Comparison of ENCODE assay signal across 15 cellular contexts in genomic region chr7:100370303-100370702, GRCh38. TPM values are rescaled to one million over a fixed set of nuclear protein-coding genes. Genes with fewer than 3 reads are reported as not detected.
DNase-seq lines count a peak whose midpoint lies in the region; ATAC-seq and TF ChIP-seq lines count a peak whose summit lies in the region.
"Had no signal": no experiment of that assay in that cellular context is flagged by ENCODE, and none has a peak within 500 bp of the region (broad histone marks: within the 10 kb centered on the region; RNA-seq: fewer than 3 reads in every experiment).

No MANE protein-coding gene starts in this region.

- no peak for ATAC-seq in GM18867 (IDR thresholded peaks at IDR 0.05; ENCODE audit: unreplicated experiment)
- ATAC-seq in HG02610 (IDR thresholded peaks at IDR 0.05; ENCODE audit: unreplicated experiment) = no peak

- no peak for TF ChIP-seq POLR2A in stomach (IDR thresholded peaks at IDR 0.05)

- H3K27me3 ChIP-seq in iPS DF 6.9 (ENCODE audit: control insufficient read depth, insufficient read depth, low read length) (no peaks in the 10 kb centered on the region), stomach (no peaks in the 10 kb centered on the region)
- H3K27me3 ChIP-seq: colonic mucosa had no signal

- H3K4me1 Mint-ChIP-seq in activated T-cell treated with anti-CD3 and anti-CD28 coated beads, Interleukin-2, amount 50 U/mL, for 24 hours (ENCODE audit: low read depth) = peaks cover 50% of the 10 kb centered on the region

- no peaks in the 10 kb centered on the region for H3K9me3 Mint-ChIP-seq in activated T-cell treated with anti-CD3 and anti-CD28 coated beads, Interleukin-2, amount 50 U/mL, for 24 hours
- H3K9me3 Mint-ChIP-seq: activated naive CD4-positive, alpha-beta T cell treated with anti-CD3 and anti-CD28 coated beads, Interleukin-2, amount 50 U/mL, for 24 hours had no signal

- no peak overlapping the region for H3K27ac ChIP-seq in iPS DF 6.9 (ENCODE audit: low read length)
- H3K27ac ChIP-seq in stomach = peak overlapping the region in 4 of 5 donors; percentile 58 to 83 (median 73)

- H3K4me3 ChIP-seq in iPS DF 6.9 (ENCODE audit: low read length) (no peak overlapping the region), stomach (no peak overlapping the region)
- H3K4me3 ChIP-seq: colonic mucosa had no signal

- H3K36me3 Mint-ChIP-seq in activated T-cell treated with anti-CD3 and anti-CD28 coated beads, Interleukin-2, amount 50 U/mL, for 24 hours (ENCODE audit: low read depth) = peaks cover 35% of the 10 kb centered on the region

- peak overlapping the region; percentile 11 for H3K27ac Mint-ChIP-seq in activated T-cell treated with anti-CD3 and anti-CD28 coated beads, Interleukin-2, amount 50 U/mL, for 24 hours
- H3K27ac Mint-ChIP-seq: activated naive CD4-positive, alpha-beta T cell treated with anti-CD3 and anti-CD28 coated beads, Interleukin-2, amount 50 U/mL, for 24 hours had no signal

- H3K9me3 ChIP-seq in iPS DF 6.9 (ENCODE audit: control insufficient read depth, insufficient read depth, low read length) (no peaks in the 10 kb centered on the region; the same call in 1 of the 2 replicates), stomach (no peaks in the 10 kb centered on the region)
- H3K9me3 ChIP-seq: colonic mucosa had no signal

- no peak for TF ChIP-seq EP300 in stomach (IDR thresholded peaks at IDR 0.05)

- DNase-seq in activated T-cell treated with anti-CD3 and anti-CD28 coated beads, Interleukin-2, amount 50 U/mL, for 24 hours = no peak
- DNase-seq in activated T-cell treated with anti-CD3 and anti-CD28 coated beads, Interleukin-2, amount 50 U/mL, for 1 hour = no peak
- DNase-seq in iPS DF 6.9 (ENCODE audit: low read depth, low spot score) (peak; percentile 25), stomach (no peak)
- DNase-seq: activated CD8-positive, alpha-beta memory T cell treated with anti-CD3 and anti-CD28 coated beads for 24 hours; colonic mucosa; NCI-H1092; NCI-H446 treated with DMSO at 0.1 percent for 48 hours; T-helper 9 cell; trophoblast cell had no signal

- H3K36me3 ChIP-seq in iPS DF 6.9 (ENCODE audit: control insufficient read depth, insufficient read depth, low read length) (no peaks in the 10 kb centered on the region), stomach (peaks cover 0 to 21% (median 8%) of the 10 kb centered on the region in 4 donors)
- H3K36me3 ChIP-seq: colonic mucosa had no signal

- no CpG with 5 or more reads among the region's 4 CpGs for WGBS in iPS DF 6.9 (ENCODE audit: insufficient coverage, insufficient read length)
- 2 to 45% (median 34%) methylated on average over 4 of the region's 4 CpGs for WGBS in stomach, 5 donors

- TF ChIP-seq CTCF in stomach (IDR thresholded peaks at IDR 0.05) = no peak

- intact Hi-C loops in stomach (cut with DNase I; ENCODE audit: low total_unique reads) = no loop called here

- no peaks in the 10 kb centered on the region for H3K27me3 Mint-ChIP-seq in activated T-cell treated with anti-CD3 and anti-CD28 coated beads, Interleukin-2, amount 50 U/mL, for 24 hours
- H3K27me3 Mint-ChIP-seq: activated naive CD4-positive, alpha-beta T cell treated with anti-CD3 and anti-CD28 coated beads, Interleukin-2, amount 50 U/mL, for 24 hours had no signal

- no peak overlapping the region for H3K4me3 Mint-ChIP-seq in activated T-cell treated with anti-CD3 and anti-CD28 coated beads, Interleukin-2, amount 50 U/mL, for 24 hours
- H3K4me3 Mint-ChIP-seq: activated naive CD4-positive, alpha-beta T cell treated with anti-CD3 and anti-CD28 coated beads, Interleukin-2, amount 50 U/mL, for 24 hours had no signal

- H3K4me1 ChIP-seq in iPS DF 6.9 (ENCODE audit: control insufficient read depth, insufficient read depth, low read length) = peaks cover 6% of the 10 kb centered on the region; the same call in 1 of the 2 replicates
- H3K4me1 ChIP-seq in stomach = peaks cover 0 to 46% (median 0%) of the 10 kb centered on the region in 4 donors
- H3K4me1 ChIP-seq: colonic mucosa had no signal

RNA-seq across cellular contexts. Expression of gene PILRA, which starts 3.0 kb away (rescaled TPM):
- total RNA-seq in stomach = 1 to 10 TPM in 2 of 5 donors, not detected in 3; 3.1 to 10.0 TPM
- 1 to 10 TPM; 1.4 to 3.1 (median 1.9) TPM for polyA plus RNA-seq in stomach
- total RNA-seq: A172, RPMI7951 had no signal

RNA-seq across cellular contexts. Expression of gene PILRB, which starts 12.4 kb away (rescaled TPM):
- total RNA-seq in stomach = 100 to 1,000 TPM in 2 of 5 donors, 10 to 100 TPM in 3; 18.5 to 141 (median 61.3) TPM
- 10 to 100 TPM; 16.8 to 82.3 (median 20.7) TPM for polyA plus RNA-seq in stomach

RNA-seq across cellular contexts. Expression of gene ZCWPW1, which starts 58.2 kb away (rescaled TPM):
- 10 to 100 TPM in 2 of 5 donors, 1 to 10 TPM in 1, under 1 TPM in 1, not detected in 1; 0.89 to 44.3 (median 10.9) TPM for total RNA-seq in stomach
- 10 to 100 TPM in 1 of 3 donors, 1 to 10 TPM in 2; 4.9 to 11.7 (median 5.2) TPM for polyA plus RNA-seq in stomach

RNA-seq across cellular contexts. Expression of gene MEPCE, which starts 59.3 kb away (rescaled TPM):
- total RNA-seq in stomach = 100 to 1,000 TPM in 1 of 5 donors, 10 to 100 TPM in 4; 14.1 to 117 (median 28.1) TPM
- 10 to 100 TPM; 17.4 to 21.4 (median 20.0) TPM for polyA plus RNA-seq in stomach
